ENCODE assay signal across 14 cellular contexts in the genomic region with DNA sequence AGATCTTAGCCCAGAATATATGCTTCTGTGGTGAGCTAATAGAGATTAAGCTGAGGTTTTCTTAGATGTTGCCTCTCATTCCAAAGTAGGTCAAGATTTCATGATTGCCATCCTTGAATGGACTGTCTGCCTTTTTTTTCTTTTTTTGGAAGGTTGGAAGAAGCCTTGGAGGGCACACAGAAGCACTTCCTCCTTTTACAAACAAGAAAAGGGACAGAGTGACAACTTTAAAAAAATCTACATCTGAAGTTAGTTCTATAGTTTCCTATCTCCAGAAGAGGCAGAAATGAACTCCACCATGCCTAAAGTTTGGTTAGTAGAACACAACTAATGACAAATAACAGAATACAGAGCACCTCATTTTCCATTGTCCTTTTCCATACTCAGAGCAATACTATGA.
"Had no signal": no experiment of that assay in that cellular context is flagged by ENCODE, and none has a peak within 500 bp of the region (broad histone marks: within the 10 kb centered on the region; RNA-seq: fewer than 3 reads in every experiment).

No MANE protein-coding gene starts in this region.

- H3K9me3 ChIP-seq: gastrocnemius medialis, lower lobe of right lung, pancreas, thyroid gland had no signal

- H3K27ac Mint-ChIP-seq: activated CD4-positive, alpha-beta T cell treated with anti-CD3 and anti-CD28 coated beads, Interleukin-2, amount 10 ng/mL, durations not matched to agents 7 days and 5 days; activated T-helper 1 cell treated with anti-CD3 and anti-CD28 coated beads, Interleukin-12 subunit alpha, Interleukin-12 subunit beta, Interleukin-2, Interleukin-4 antibody, amounts not matched to agents 30 ng/mL and 10 ng/mL and 1 ng/mL, durations not matched to agents 14 hours and 24 hours and 36 hours; endodermal cell; mesothelial cell of epicardium had no signal

- H3K9me3 Mint-ChIP-seq: activated CD4-positive, alpha-beta T cell treated with anti-CD3 and anti-CD28 coated beads, Interleukin-2, amount 10 ng/mL, durations not matched to agents 7 days and 5 days; activated T-helper 1 cell treated with anti-CD3 and anti-CD28 coated beads, Interleukin-12 subunit alpha, Interleukin-12 subunit beta, Interleukin-2, Interleukin-4 antibody, amounts not matched to agents 30 ng/mL and 10 ng/mL and 1 ng/mL, durations not matched to agents 14 hours and 24 hours and 36 hours; endodermal cell; mesothelial cell of epicardium had no signal

- FAIRE-seq: pancreas, urothelium cell line had no signal

- H3K27ac ChIP-seq: gastrocnemius medialis, lower lobe of right lung, pancreas, thyroid gland had no signal

- H3K27me3 Mint-ChIP-seq: activated CD4-positive, alpha-beta T cell treated with anti-CD3 and anti-CD28 coated beads, Interleukin-2, amount 10 ng/mL, durations not matched to agents 7 days and 5 days had no signal

- H3K27me3 ChIP-seq: gastrocnemius medialis, pancreas, thyroid gland had no signal

- H3K36me3 Mint-ChIP-seq: mesothelial cell of epicardium had no signal

- H3K4me3 ChIP-seq: gastrocnemius medialis, lower lobe of right lung, pancreas, thyroid gland had no signal

- H3K36me3 ChIP-seq: gastrocnemius medialis, lower lobe of right lung, pancreas, thyroid gland had no signal

- H3K4me1 ChIP-seq: pancreas had no signal

- H3K4me1 Mint-ChIP-seq: activated CD4-positive, alpha-beta T cell treated with anti-CD3 and anti-CD28 coated beads, Interleukin-2, amount 10 ng/mL, durations not matched to agents 7 days and 5 days had no signal

- DNase-seq: activated CD4-positive, alpha-beta T cell treated with anti-CD3 and anti-CD28 coated beads, Interleukin-2, amount 10 ng/mL, durations not matched to agents 7 days and 5 days; aorta; endodermal cell; erythroblast; gastrocnemius medialis; left cardiac atrium; lower lobe of right lung; pancreas; stimulated activated CD4-positive, alpha-beta T cell treated with anti-CD3 and anti-CD28 coated beads, Interleukin-1b, Interleukin-23, amount 100 ng/mL, for 48 hours; thyroid gland had no signal

- H3K4me3 Mint-ChIP-seq: activated CD4-positive, alpha-beta T cell treated with anti-CD3 and anti-CD28 coated beads, Interleukin-2, amount 10 ng/mL, durations not matched to agents 7 days and 5 days; activated T-helper 1 cell treated with anti-CD3 and anti-CD28 coated beads, Interleukin-12 subunit alpha, Interleukin-12 subunit beta, Interleukin-2, Interleukin-4 antibody, amounts not matched to agents 30 ng/mL and 10 ng/mL and 1 ng/mL, durations not matched to agents 14 hours and 24 hours and 36 hours; endodermal cell; mesothelial cell of epicardium; neural crest cell had no signal

- ATAC-seq: gastrocnemius medialis, left cardiac atrium, lower lobe of right lung, pancreas had no signal
